In genomic region chr6:105981002-105981887, GRCh38 we compare ENCODE assay signal across 8 cellular contexts.
DNase-seq lines count a peak whose midpoint lies in the region; ATAC-seq and TF ChIP-seq lines count a peak whose summit lies in the region.

No MANE protein-coding gene starts in this region.

- H3K9ac ChIP-seq in NT2/D1 (ENCODE audit: insufficient read length, low read depth) = peak overlapping the region; percentile 42

- H3K27ac ChIP-seq in naive thymus-derived CD4-positive, alpha-beta T cell (ENCODE audit: low read depth, low read length) = no peak overlapping the region

- peaks cover 25% of the 10 kb centered on the region for H3K4me1 Mint-ChIP-seq in CD14-positive monocyte
- H3K4me1 Mint-ChIP-seq in naive thymus-derived CD4-positive, alpha-beta T cell = peaks cover 13 to 68% (median 33%) of the 10 kb centered on the region in 7 donors

- H3K27ac Mint-ChIP-seq in CD14-positive monocyte = peak overlapping the region in 3 of 7 donors; percentile 46 to 68 (median 66)
- H3K27ac Mint-ChIP-seq in naive thymus-derived CD4-positive, alpha-beta T cell = peak overlapping the region in 2 of 9 donors; percentile 78 to 89

- ATAC-seq in naive thymus-derived CD4-positive, alpha-beta T cell = no peak
- ATAC-seq in HG03520 (IDR thresholded peaks at IDR 0.05; ENCODE audit: unreplicated experiment) = no peak
- no peak for ATAC-seq in GM21367 (IDR thresholded peaks at IDR 0.05; ENCODE audit: unreplicated experiment)

- POLR2A ChIA-PET in naive thymus-derived CD4-positive, alpha-beta T cell (lab: Charles Lee) = interaction anchor here (0.7 to 1.7 kb wide), 4 partner anchors 10 to 199 kb away, joined by 3 to 8 read pairs (median 4); no protein-coding TSS in a partner anchor

- no peaks in the 10 kb centered on the region for H3K36me3 ChIP-seq in NT2/D1 (ENCODE audit: insufficient read depth, insufficient read length, low read length)
- no peaks in the 10 kb centered on the region for H3K36me3 ChIP-seq in naive thymus-derived CD4-positive, alpha-beta T cell (ENCODE audit: control insufficient read depth in 2 of 3, insufficient read depth in 3 of 3, low read length in 3 of 3)

- CTCF ChIA-PET in naive thymus-derived CD4-positive, alpha-beta T cell (lab: Charles Lee) = no interaction called here

- H3K4me3 Mint-ChIP-seq in CD14-positive monocyte = peak overlapping the region; percentile 75 to 96
- peak overlapping the region; percentile 60 to 86 (median 79) for H3K4me3 Mint-ChIP-seq in naive thymus-derived CD4-positive, alpha-beta T cell

- H3K9me3 ChIP-seq in NT2/D1 (ENCODE audit: insufficient read depth, low read length) = no peaks in the 10 kb centered on the region
- no peaks in the 10 kb centered on the region for H3K9me3 ChIP-seq in naive thymus-derived CD4-positive, alpha-beta T cell (ENCODE audit: control insufficient read depth in 2 of 3, low read length in 3 of 3)

- intact Hi-C loops in CD14-positive monocyte (cut with micrococcal nuclease) = loop anchor here in 1 of 2 donors (10.0 kb wide), 1 partner anchor 196 kb away; no protein-coding TSS in a partner anchor
- intact Hi-C loops in naive thymus-derived CD4-positive, alpha-beta T cell (cut with micrococcal nuclease) = no loop called here

- no peak for DNase-seq in CD14-positive monocyte (ENCODE audit: low spot score)
- DNase-seq in NT2/D1 (ENCODE audit: low read depth, low spot score) = no peak
- no peak for DNase-seq in cardiac fibroblast (ENCODE audit: low read depth in 2 of 2)
- peak in 1 of 9 donors; percentile 4 for DNase-seq in naive thymus-derived CD4-positive, alpha-beta T cell
- no peak for DNase-seq in putamen (ENCODE audit: low spot score)
- no peak for DNase-seq in Kasumi-1 (lab: John Stamatoyannopoulos, UW)

- H3K36me3 Mint-ChIP-seq in CD14-positive monocyte = peaks cover 5 to 22% of the 10 kb centered on the region in 2 donors
- H3K36me3 Mint-ChIP-seq in naive thymus-derived CD4-positive, alpha-beta T cell = peaks cover 0 to 31% (median 5%) of the 10 kb centered on the region in 5 donors

- H3K9me3 Mint-ChIP-seq in CD14-positive monocyte = peaks cover 0 to 17% (median 7%) of the 10 kb centered on the region in 7 donors
- H3K9me3 Mint-ChIP-seq in naive thymus-derived CD4-positive, alpha-beta T cell = peaks cover 0 to 6% (median 0%) of the 10 kb centered on the region in 11 donors

- no peaks in the 10 kb centered on the region for H3K4me1 ChIP-seq in NT2/D1 (ENCODE audit: insufficient read depth, insufficient read length)
- peaks cover 6 to 14% of the 10 kb centered on the region in 2 donors for H3K4me1 ChIP-seq in naive thymus-derived CD4-positive, alpha-beta T cell (ENCODE audit: control insufficient read depth in 2 of 2, insufficient read depth in 2 of 2, low read length in 2 of 2)

- peaks cover 46 to 52% (median 50%) of the 10 kb centered on the region in 3 donors for H3K27me3 Mint-ChIP-seq in CD14-positive monocyte (ENCODE audit: low read depth in 3 of 3)
- H3K27me3 Mint-ChIP-seq in naive thymus-derived CD4-positive, alpha-beta T cell = peaks cover 9 to 69% (median 64%) of the 10 kb centered on the region in 5 donors

- peak overlapping the region; percentile 29 for H3K4me3 ChIP-seq in NT2/D1 (ENCODE audit: insufficient read length, low read depth)
- peak overlapping the region; percentile 8 to 38 for H3K4me3 ChIP-seq in cardiac fibroblast (replicated peaks in 1 of 2; ENCODE audit: low read depth in 2 of 2, low read length in 2 of 2)
- peak overlapping the region; percentile 60 for H3K4me3 ChIP-seq in naive thymus-derived CD4-positive, alpha-beta T cell (ENCODE audit: low read length)

- TF ChIP-seq CTCF in CD14-positive monocyte (IDR thresholded peaks at IDR 0.05) (no peak), cardiac fibroblast (IDR thresholded peaks at IDR 0.05; ENCODE audit: low read depth, low read length) (no peak)

- H3K27me3 ChIP-seq in NT2/D1 (ENCODE audit: insufficient read depth, insufficient read length) = peaks cover 66% of the 10 kb centered on the region
- peaks cover 0 to 25% of the 10 kb centered on the region in 2 donors for H3K27me3 ChIP-seq in naive thymus-derived CD4-positive, alpha-beta T cell (ENCODE audit: control insufficient read depth in 2 of 2, insufficient read depth in 2 of 2, low read length in 2 of 2)
